ENCODE assay signal across 30 cellular contexts in the genomic region with DNA sequence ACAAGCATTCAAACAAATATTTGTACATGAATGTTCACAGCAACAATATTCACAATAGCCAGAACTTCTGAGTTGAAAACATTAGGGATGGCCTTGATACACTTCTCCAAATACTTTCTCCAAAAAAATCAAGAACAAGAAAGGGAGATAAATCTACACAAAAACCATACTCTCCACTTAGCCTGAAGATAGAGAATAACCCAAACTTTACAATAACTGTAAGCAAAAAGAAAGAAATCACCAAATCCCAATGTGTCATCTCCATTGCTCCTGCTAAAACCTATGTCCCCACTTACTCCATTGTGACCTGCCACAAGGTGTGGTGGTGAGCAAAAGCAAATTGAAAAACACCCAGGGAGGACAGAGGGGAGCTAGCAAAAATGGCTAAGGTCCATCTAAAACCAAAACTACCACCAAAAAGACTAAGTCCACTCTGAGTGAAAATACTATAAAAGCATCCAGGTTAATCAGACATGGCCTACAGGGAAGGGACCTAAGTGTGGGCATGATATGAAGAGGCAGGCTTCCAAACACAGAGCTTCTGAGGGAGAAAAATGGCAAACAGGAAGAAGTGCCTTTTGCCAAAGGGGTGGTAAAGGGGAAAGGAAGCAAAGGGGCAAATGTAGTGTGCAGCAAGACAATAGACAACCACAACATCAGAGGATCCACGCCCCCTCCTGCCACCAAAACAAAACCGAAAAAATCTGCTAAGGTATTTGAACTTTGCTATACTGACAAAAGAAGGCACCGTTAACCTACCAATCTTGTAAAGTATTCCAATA.
"Had no signal": no experiment of that assay in that cellular context is flagged by ENCODE, and none has a peak within 500 bp of the region (broad histone marks: within the 10 kb centered on the region; RNA-seq: fewer than 3 reads in every experiment).

No MANE protein-coding gene starts in this region.

- H3K27me3 ChIP-seq: breast epithelium, MG63 had no signal

- H3K4me1 ChIP-seq: breast epithelium had no signal

- H3K4me3 Mint-ChIP-seq: activated CD8-positive, alpha-beta T cell treated with anti-CD3 and anti-CD28 coated beads, Interleukin-2, amount 10 ng/mL, durations not matched to agents 7 days and 5 days; activated naive CD8-positive, alpha-beta T cell treated with anti-CD3 and anti-CD28 coated beads, Interleukin-2, amount 10 ng/mL, durations not matched to agents 7 days and 5 days; T-helper 2 cell treated with Interferon-gamma antibody and Interleukin-4, amounts not matched to agents 5 μg/mL and 100 μg/mL, for 36 hours; WTC11 had no signal

- DNase-seq: activated CD4-positive, alpha-beta T cell treated with anti-CD3 and anti-CD28 coated beads for 48 hours; activated CD4-positive, alpha-beta T cell treated with anti-CD3 and anti-CD28 coated beads, Interleukin-2, amount 50 U/mL, for 4 hours; activated CD4-positive, CD25-positive, alpha-beta regulatory T cell treated with anti-CD3 and anti-CD28 coated beads, Interleukin-2, amount 50 U/mL, for 72 hours; activated CD8-positive, alpha-beta memory T cell treated with anti-CD3 and anti-CD28 coated beads, Interleukin-2, amount 50 U/mL, for 48 hours; activated CD8-positive, alpha-beta T cell treated with anti-CD3 and anti-CD28 coated beads, Interleukin-2, amount 10 ng/mL, durations not matched to agents 7 days and 5 days; activated effector memory CD4-positive, alpha-beta T cell treated with Interleukin-2 at 50 U/mL for 16 hours; activated naive CD4-positive, alpha-beta T cell; activated naive CD8-positive, alpha-beta T cell treated with anti-CD3 and anti-CD28 coated beads, Interleukin-2, amount 10 ng/mL, durations not matched to agents 7 days and 5 days; activated T-cell treated with anti-CD3 and anti-CD28 coated beads, Interleukin-2, amount 50 U/mL, for 1 hour; aorta; caudate nucleus; MG63; MV-4-11; NCI-H1092 treated with DMSO at 0.1 percent for 48 hours; NCI-H1417 treated with DMSO at 0.1 percent for 48 hours; NCI-H1694; NCI-H2029; NCI-H2107; NCI-H2171 treated with DMSO at 0.1 percent for 48 hours; NCI-H345; NCI-H510A; NCI-H526 treated with DMSO at 0.1 percent for 48 hours; NCI-H82; RPMI8226; SK-N-SH; SW 1271 had no signal

- H3K9me3 ChIP-seq: breast epithelium, MG63, SK-N-SH had no signal

- H3K4me3 ChIP-seq: breast epithelium, MG63 had no signal

- H3K27ac ChIP-seq: breast epithelium had no signal

- H3K4me1 Mint-ChIP-seq: activated naive CD8-positive, alpha-beta T cell treated with anti-CD3 and anti-CD28 coated beads, Interleukin-2, amount 10 ng/mL, durations not matched to agents 7 days and 5 days had no signal

- ATAC-seq: activated CD8-positive, alpha-beta T cell treated with anti-CD3 and anti-CD28 coated beads, Interleukin-2, amount 10 ng/mL, durations not matched to agents 7 days and 5 days; Right ventricle myocardium inferior; WTC11 had no signal

- H3K9me3 Mint-ChIP-seq: T-helper 2 cell treated with Interferon-gamma antibody and Interleukin-4, amounts not matched to agents 5 μg/mL and 100 μg/mL, for 36 hours; WTC11 had no signal

- H3K27ac Mint-ChIP-seq: activated CD8-positive, alpha-beta T cell treated with anti-CD3 and anti-CD28 coated beads, Interleukin-2, amount 10 ng/mL, durations not matched to agents 7 days and 5 days; activated naive CD8-positive, alpha-beta T cell treated with anti-CD3 and anti-CD28 coated beads, Interleukin-2, amount 10 ng/mL, durations not matched to agents 7 days and 5 days; T-helper 2 cell treated with Interferon-gamma antibody and Interleukin-4, amounts not matched to agents 5 μg/mL and 100 μg/mL, for 36 hours; WTC11 had no signal

- H3K36me3 ChIP-seq: breast epithelium had no signal

- H3K27me3 Mint-ChIP-seq: activated naive CD8-positive, alpha-beta T cell treated with anti-CD3 and anti-CD28 coated beads, Interleukin-2, amount 10 ng/mL, durations not matched to agents 7 days and 5 days had no signal
